1 cellular context compared by ENCODE assay signal in genomic region chr14:24058260-24058950, GRCh38.
A peak's percentile ranks its signal among the peaks of the same experiment; 100 is the strongest.
TF ChIP-seq lines count a peak whose summit lies in the region.

No MANE protein-coding gene starts in this region.

TF ChIP-seq in HepG2, 621 proteins besides CTCF, POLR2A, EP300 and RAD21 (continued from another document and continues in another):
- TF ChIP-seq ZNF275 (CRISPR knock-in tag; IDR thresholded peaks at IDR 0.05; ENCODE audit: borderline replicate concordance) (no peak), HOXA5 (CRISPR knock-in tag; IDR thresholded peaks at IDR 0.05) (no peak), ZNF609 (CRISPR knock-in tag; IDR thresholded peaks at IDR 0.05; ENCODE audit: borderline replicate concordance) (no peak), ZXDC (CRISPR knock-in tag; IDR thresholded peaks at IDR 0.05) (no peak), ZSCAN21 (CRISPR knock-in tag; IDR thresholded peaks at IDR 0.05; ENCODE audit: borderline replicate concordance) (no peak; the same call in 1 of the 2 replicates), ZNF841 (CRISPR knock-in tag; IDR thresholded peaks at IDR 0.05; ENCODE audit: borderline replicate concordance) (no peak), ZNF574 (CRISPR knock-in tag; IDR thresholded peaks at IDR 0.05) (no peak), TFE3 (CRISPR knock-in tag; IDR thresholded peaks at IDR 0.05) (peak; percentile 51; the same call in 1 of the 2 replicates), IKZF4 (CRISPR knock-in tag; IDR thresholded peaks at IDR 0.05; ENCODE audit: borderline replicate concordance, low read depth, not compliant biosample characterization) (peak; percentile 71), GPN1 (CRISPR knock-in tag; IDR thresholded peaks at IDR 0.05; ENCODE audit: borderline replicate concordance) (no peak; the same call in 1 of the 2 replicates), DNMT1 (CRISPR knock-in tag; IDR thresholded peaks at IDR 0.05) (peak; percentile 73; the same call in 1 of the 2 replicates), ZNF326 (CRISPR knock-in tag; IDR thresholded peaks at IDR 0.05; ENCODE audit: borderline replicate concordance) (no peak), NFYB (CRISPR knock-in tag; IDR thresholded peaks at IDR 0.05) (no peak), MIER2 (CRISPR knock-in tag; IDR thresholded peaks at IDR 0.05) (peak; percentile 66; the same call in 1 of the 2 replicates), TOE1 (CRISPR knock-in tag; IDR thresholded peaks at IDR 0.05) (0 out of 2 replicates have a peak, but pooled peaks have one; percentile 41), SPEN (CRISPR knock-in tag; IDR thresholded peaks at IDR 0.05; ENCODE audit: low read depth) (peak; percentile 77; the same call in 1 of the 2 replicates), SAFB2 (CRISPR knock-in tag; IDR thresholded peaks at IDR 0.05; ENCODE audit: borderline replicate concordance, low read depth) (no peak), EHMT2 (IDR thresholded peaks at IDR 0.05; ENCODE audit: borderline replicate concordance, low read depth, low read length) (no peak), SMAD3 (CRISPR knock-in tag; IDR thresholded peaks at IDR 0.05) (peak; percentile 92; the same call in 1 of the 2 replicates), SATB2 (CRISPR knock-in tag; IDR thresholded peaks at IDR 0.05) (no peak), SOX13 (IDR thresholded peaks at IDR 0.05) (no peak), SOX13 (CRISPR knock-in tag; conservative IDR thresholded peaks at IDR 0.05 in 1 of 2, IDR thresholded peaks at IDR 0.05 in 1 of 2) (no peak), ZNF34 (CRISPR knock-in tag; IDR thresholded peaks at IDR 0.05; ENCODE audit: borderline replicate concordance) (0 out of 2 replicates have a peak, but pooled peaks have one; percentile 67), TSC22D2 (CRISPR knock-in tag; IDR thresholded peaks at IDR 0.05; ENCODE audit: borderline replicate concordance) (0 out of 2 replicates have a peak, but pooled peaks have one; percentile 35), CBX1 (IDR thresholded peaks at IDR 0.05; ENCODE audit: low read depth) (no peak), ELF1 (CRISPR knock-in tag; IDR thresholded peaks at IDR 0.05) (0 out of 2 replicates have a peak, but pooled peaks have one; percentile 49), NAIF1 (CRISPR knock-in tag; IDR thresholded peaks at IDR 0.05; ENCODE audit: borderline replicate concordance) (no peak), SP2 (CRISPR knock-in tag; IDR thresholded peaks at IDR 0.05) (no peak), MXD3 (CRISPR knock-in tag; IDR thresholded peaks at IDR 0.05) (no peak), CREB3 (CRISPR knock-in tag; IDR thresholded peaks at IDR 0.05) (no peak), MLLT10 (CRISPR knock-in tag; IDR thresholded peaks at IDR 0.05) (no peak), ZKSCAN1 (IDR thresholded peaks at IDR 0.05; ENCODE audit: low read length) (no peak; the same call in 1 of the 2 replicates), ZNF367 (CRISPR knock-in tag; IDR thresholded peaks at IDR 0.05; ENCODE audit: borderline replicate concordance) (no peak), KLF15 (CRISPR knock-in tag; IDR thresholded peaks at IDR 0.05; ENCODE audit: borderline replicate concordance) (no peak), ZNF251 (CRISPR knock-in tag; IDR thresholded peaks at IDR 0.05) (no peak; the same call in 1 of the 2 replicates), ZBTB2 (CRISPR knock-in tag; IDR thresholded peaks at IDR 0.05; ENCODE audit: low read depth) (no peak), ZNF44 (CRISPR knock-in tag; IDR thresholded peaks at IDR 0.05) (no peak), MIXL1 (CRISPR knock-in tag; IDR thresholded peaks at IDR 0.05) (peak; percentile 83), MATR3 (CRISPR knock-in tag; IDR thresholded peaks at IDR 0.05) (no peak), ZNF292 (CRISPR knock-in tag; IDR thresholded peaks at IDR 0.05; ENCODE audit: borderline replicate concordance, low read depth) (no peak), SMAD9 (CRISPR knock-in tag; IDR thresholded peaks at IDR 0.05) (no peak), ZMYM3 (CRISPR knock-in tag; IDR thresholded peaks at IDR 0.05) (no peak; the same call in 1 of the 2 replicates), RCOR2 (CRISPR knock-in tag; IDR thresholded peaks at IDR 0.05) (no peak), CREM (IDR thresholded peaks at IDR 0.05) (no peak), CREM (CRISPR knock-in tag; IDR thresholded peaks at IDR 0.05) (no peak), GRHL1 (CRISPR knock-in tag; conservative IDR thresholded peaks at IDR 0.05) (no peak), ZNF569 (CRISPR knock-in tag; IDR thresholded peaks at IDR 0.05; ENCODE audit: borderline replicate concordance) (no peak; the same call in 1 of the 2 replicates), PCBP1 (IDR thresholded peaks at IDR 0.05; ENCODE audit: borderline replicate concordance, low read depth, low read length) (no peak), DDIT3 (CRISPR knock-in tag; IDR thresholded peaks at IDR 0.05) (no peak), ZNF775 (CRISPR knock-in tag; IDR thresholded peaks at IDR 0.05; ENCODE audit: borderline replicate concordance) (no peak)
